In the genomic region with DNA sequence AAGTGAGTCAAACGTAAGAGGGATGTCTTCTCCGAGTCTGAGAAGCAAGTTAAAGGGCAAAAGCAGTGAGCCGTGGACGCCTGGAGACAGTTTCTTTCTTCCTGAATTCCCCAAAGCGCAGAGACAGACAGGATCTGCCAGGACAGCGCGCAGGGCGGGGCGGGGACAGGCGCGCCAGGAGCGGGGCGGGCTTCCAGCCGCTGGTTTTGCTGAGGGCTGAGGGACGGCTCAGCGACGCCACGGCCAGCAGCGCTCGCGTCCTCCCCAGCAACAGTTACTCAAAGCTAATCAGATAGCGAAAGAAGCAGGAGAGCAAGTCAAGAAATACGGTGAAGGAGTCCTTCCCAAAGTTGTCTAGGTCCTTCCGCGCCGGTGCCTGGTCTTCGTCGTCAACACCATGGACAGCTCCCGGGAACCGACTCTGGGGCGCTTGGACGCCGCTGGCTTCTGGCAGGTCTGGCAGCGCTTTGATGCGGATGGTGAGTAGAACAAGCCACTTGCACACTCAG, we compare ENCODE assay signal across 8 cellular contexts. TPM values are rescaled to one million over a fixed set of nuclear protein-coding genes. Genes with fewer than 3 reads are reported as not detected.
DNase-seq lines count a peak whose midpoint lies in the region; ATAC-seq and TF ChIP-seq lines count a peak whose summit lies in the region.

A gene with protein sequence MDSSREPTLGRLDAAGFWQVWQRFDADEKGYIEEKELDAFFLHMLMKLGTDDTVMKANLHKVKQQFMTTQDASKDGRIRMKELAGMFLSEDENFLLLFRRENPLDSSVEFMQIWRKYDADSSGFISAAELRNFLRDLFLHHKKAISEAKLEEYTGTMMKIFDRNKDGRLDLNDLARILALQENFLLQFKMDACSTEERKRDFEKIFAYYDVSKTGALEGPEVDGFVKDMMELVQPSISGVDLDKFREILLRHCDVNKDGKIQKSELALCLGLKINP (plus strand): TSS at position 209 of the 509 bp plus-strand sequence. CDS start 189 bp downstream, at position 398.

- no peaks in the 10 kb centered on the region for H3K9me3 ChIP-seq in right atrium auricular region

- H3K4me1 ChIP-seq in right atrium auricular region: no peaks in the 10 kb centered on the region

- ATAC-seq in activated naive CD4-positive, alpha-beta T cell treated with anti-CD3 and anti-CD28 coated beads, Interleukin-2, amount 50 U/mL, for 72 hours: peak; percentile 20 to 54
- no peak for ATAC-seq in GM21390 (IDR thresholded peaks at IDR 0.05; ENCODE audit: unreplicated experiment)
- ATAC-seq in HG02840 (IDR thresholded peaks at IDR 0.05; ENCODE audit: low FRiP score, unreplicated experiment): no peak
- no peak for ATAC-seq in HG02588 (IDR thresholded peaks at IDR 0.05; ENCODE audit: unreplicated experiment)

- peaks cover 7% of the 10 kb centered on the region in 2 donors for H3K36me3 Mint-ChIP-seq in activated naive CD4-positive, alpha-beta T cell treated with anti-CD3 and anti-CD28 coated beads, Interleukin-2, amount 50 U/mL, for 72 hours

- TF ChIP-seq CTCF in right atrium auricular region (IDR thresholded peaks at IDR 0.05): no peak

- no peaks in the 10 kb centered on the region for H3K27me3 ChIP-seq in right atrium auricular region

- no peak within 1 kb of the TSS for H3K27ac ChIP-seq in right atrium auricular region

- no peak within 1 kb of the TSS for H3K27ac Mint-ChIP-seq in activated naive CD4-positive, alpha-beta T cell treated with anti-CD3 and anti-CD28 coated beads, Interleukin-2, amount 50 U/mL, for 72 hours

- no peaks in the 10 kb centered on the region for H3K36me3 ChIP-seq in right atrium auricular region

- DNase-seq in GM19238 (ENCODE audit: insufficient read length, low spot score): peak; percentile 5
- peak; percentile 8 for DNase-seq in NCI-H526 treated with DMSO at 0.1 percent for 48 hours (lab: John Stamatoyannopoulos, UW)
- DNase-seq in activated naive CD4-positive, alpha-beta T cell treated with anti-CD3 and anti-CD28 coated beads, Interleukin-2, amount 50 U/mL, for 72 hours (ENCODE audit: low spot score in 2 of 2): peak in 1 of 2 donors; percentile 56
- DNase-seq in right atrium auricular region (ENCODE audit: low spot score): peak; percentile 63
- peak; percentile 13 for DNase-seq in pulmonary artery endothelial cell (ENCODE audit: low read depth, low spot score)

- H3K4me3 ChIP-seq in right atrium auricular region: peak within 1 kb of the TSS; percentile 17 to 20

- peaks cover 0 to 6% of the 10 kb centered on the region in 2 donors for H3K9me3 Mint-ChIP-seq in activated naive CD4-positive, alpha-beta T cell treated with anti-CD3 and anti-CD28 coated beads, Interleukin-2, amount 50 U/mL, for 72 hours

RNA-seq across cellular contexts. Expression of the gene that starts here (rescaled TPM):
- total RNA-seq in activated naive CD4-positive, alpha-beta T cell treated with anti-CD3 and anti-CD28 coated beads, Interleukin-2, amount 50 U/mL, for 72 hours: not detected
- 10 to 100 TPM; 14.1 to 19.7 TPM for total RNA-seq in right atrium auricular region
- total RNA-seq in pulmonary artery endothelial cell: not detected in 2 replicates

Comparison
In these comparisons a context has a peak if more than half of its experiments do, and no peak if none do; other contexts are left out.
1. RNA of the gene that starts here (total RNA-seq): 14.1 to 19.7 TPM in right atrium auricular region; not detected in activated naive CD4-positive, alpha-beta T cell treated with anti-CD3 and anti-CD28 coated beads, Interleukin-2, amount 50 U/mL, for 72 hours and not detected in pulmonary artery endothelial cell; every median in the first group is over 10 times any median in the second.
2. Peak in ATAC-seq in activated naive CD4-positive, alpha-beta T cell treated with anti-CD3 and anti-CD28 coated beads, Interleukin-2, amount 50 U/mL, for 72 hours; RNA of the gene not detected or under 1 TPM.
3. Peak in DNase-seq in pulmonary artery endothelial cell; RNA of the gene not detected or under 1 TPM.